ENCODE assay signal across 21 cellular contexts in genomic region chr11:90846628-90847027, GRCh38.
A peak's percentile ranks its signal among the peaks of the same experiment; 100 is the strongest.
DNase-seq lines count a peak whose midpoint lies in the region; ATAC-seq, FAIRE-seq and TF ChIP-seq lines count a peak whose summit lies in the region.
"Had no signal": no experiment of that assay in that cellular context is flagged by ENCODE, and none has a peak within 500 bp of the region (broad histone marks: within the 10 kb centered on the region; RNA-seq: fewer than 3 reads in every experiment).

No MANE protein-coding gene starts in this region.

- H3K27me3 ChIP-seq in SK-N-SH (ENCODE audit: insufficient read depth) (no peaks in the 10 kb centered on the region), H1 (replicated peaks in 1 of 4; ENCODE audit: control insufficient read depth in 3 of 4, extremely low read depth in 1 of 4, insufficient read depth in 3 of 4, low read length in 3 of 4) (no peaks in the 10 kb centered on the region), right atrium auricular region (no peaks in the 10 kb centered on the region), ascending aorta (no peaks in the 10 kb centered on the region)

- POLR2A ChIA-PET in SK-N-SH (lab: Yijun Ruan, JAX) (no interaction called here), H1 (lab: Charles Lee; ENCODE audit: partially characterized antibody) (no interaction called here)

- no peak overlapping the region for H4K8ac ChIP-seq in H1 (ENCODE audit: extremely low read depth, insufficient read depth, low read length)

- no peak overlapping the region for H3K56ac ChIP-seq in H1 (replicated peaks; ENCODE audit: insufficient read length, low read depth, low read length)

- H4K20me1 ChIP-seq in SK-N-SH (ENCODE audit: insufficient read depth) = no peaks in the 10 kb centered on the region
- H4K20me1 ChIP-seq in H1 (replicated peaks in 1 of 2; ENCODE audit: control insufficient read depth in 1 of 2, insufficient read depth in 2 of 2, low read length in 2 of 2) = no peaks in the 10 kb centered on the region

- H3K36me3 ChIP-seq in SK-N-SH (replicated peaks in 1 of 2; ENCODE audit: control insufficient read depth in 1 of 2, insufficient read depth in 2 of 2, low read length in 1 of 2) = no peaks in the 10 kb centered on the region
- H3K36me3 ChIP-seq in H1 (ENCODE audit: control insufficient read depth in 2 of 4, insufficient read depth in 4 of 4, low read length in 3 of 4) = no peaks in the 10 kb centered on the region
- no peaks in the 10 kb centered on the region for H3K36me3 ChIP-seq in right atrium auricular region
- no peaks in the 10 kb centered on the region for H3K36me3 ChIP-seq in ascending aorta

- H3K23me2 ChIP-seq in H1 (ENCODE audit: low read depth, low read length) = no peaks in the 10 kb centered on the region

- no peak overlapping the region for H3K18ac ChIP-seq in H1 (ENCODE audit: extremely low read depth, low read length)

- no peak for FAIRE-seq in H1 (lab: Jason Lieb, UNC)
- FAIRE-seq: GM12878, H54 had no signal

- ATAC-seq in SK-N-SH treated with all-trans-retinoic acid at 6 μM for 48 hours = no peak; the same call in 2 of the 3 replicates
- ATAC-seq: GM12878 had no signal

- no peaks in the 10 kb centered on the region for H3K79me1 ChIP-seq in H1 (ENCODE audit: low read depth, low read length)

- TF ChIP-seq EP300 in SK-N-SH (IDR thresholded peaks at IDR 0.05; ENCODE audit: borderline replicate concordance in 1 of 2, low read depth in 1 of 2, low read length in 1 of 2) = peak in 1 of 2 experiments; percentile 91; a peak in 2 of 4 replicates
- TF ChIP-seq EP300 in H1 (IDR thresholded peaks at IDR 0.05; ENCODE audit: borderline replicate concordance in 1 of 2, low read depth in 2 of 2, low read length in 2 of 2) = no peak

- H3F3A ChIP-seq in SK-N-SH (replicated peaks; ENCODE audit: insufficient read depth) = no peaks in the 10 kb centered on the region

- peaks cover 0 to 3% of the 10 kb centered on the region in 2 experiments; a peak in 1 of 4 replicates for H3K4me1 ChIP-seq in SK-N-SH (ENCODE audit: control insufficient read depth in 1 of 2, insufficient read depth in 2 of 2, low read depth in 1 of 2, low read length in 1 of 2)
- no peaks in the 10 kb centered on the region for H3K4me1 ChIP-seq in H1 (replicated peaks in 1 of 4; ENCODE audit: control insufficient read depth in 3 of 4, insufficient read depth in 4 of 4, low read length in 3 of 4)
- H3K4me1 ChIP-seq in right atrium auricular region = no peaks in the 10 kb centered on the region
- H3K4me1 ChIP-seq in ascending aorta = no peaks in the 10 kb centered on the region

- TF ChIP-seq POLR2A in H1 (IDR thresholded peaks at IDR 0.05; ENCODE audit: control extremely low read depth in 1 of 2, low read depth in 2 of 2, low read length in 2 of 2) = no peak

- no peak overlapping the region for H3K4me3 ChIP-seq in SK-N-SH (ENCODE audit: low read depth in 2 of 2, low read length in 1 of 2)
- no peak overlapping the region for H3K4me3 ChIP-seq in H1 (ENCODE audit: extremely low read depth in 1 of 4, insufficient read depth in 2 of 4, low read depth in 3 of 4, low read length in 4 of 4)
- H3K4me3 ChIP-seq in right atrium auricular region = no peak overlapping the region
- no peak overlapping the region for H3K4me3 ChIP-seq in ascending aorta
- H3K4me3 ChIP-seq: GM12878, GM23248 had no signal

- TF ChIP-seq RAD21 in SK-N-SH (IDR thresholded peaks at IDR 0.05; ENCODE audit: low read length) (peak; percentile 32), H1 (IDR thresholded peaks at IDR 0.05 in 1 of 2, conservative IDR thresholded peaks at IDR 0.05 in 1 of 2; ENCODE audit: low read depth in 2 of 2, low read length in 2 of 2) (no peak)

- H2BK12ac ChIP-seq in H1 (ENCODE audit: low read depth, low read length) = no peak overlapping the region

- no peaks in the 10 kb centered on the region for H3K9me2 ChIP-seq in SK-N-SH

- no peak overlapping the region for H3K14ac ChIP-seq in H1 (ENCODE audit: insufficient read length)

- no peak for TF ChIP-seq CTCF in SK-N-SH (IDR thresholded peaks at IDR 0.05)
- no peak for TF ChIP-seq CTCF in H1 (IDR thresholded peaks at IDR 0.05; ENCODE audit: control extremely low read depth in 1 of 3, insufficient read depth in 1 of 3, low read depth in 1 of 3, low read length in 3 of 3)
- TF ChIP-seq CTCF in right atrium auricular region (IDR thresholded peaks at IDR 0.05) = no peak
- no peak for TF ChIP-seq CTCF in ascending aorta (IDR thresholded peaks at IDR 0.05)

- H4K5ac ChIP-seq in H1 (ENCODE audit: insufficient read length, low read depth, low read length) = no peak overlapping the region

- H3K9ac ChIP-seq in SK-N-SH (no peak overlapping the region), H1 (replicated peaks in 1 of 4; ENCODE audit: extremely low read depth in 1 of 4, low read depth in 3 of 4, low read length in 3 of 4) (no peak overlapping the region)
- H3K9ac ChIP-seq: GM23248 had no signal

- H4K91ac ChIP-seq in H1 (replicated peaks; ENCODE audit: insufficient read length, low read length) = no peak overlapping the region

- H3K27ac ChIP-seq in SK-N-SH (ENCODE audit: low read depth in 2 of 2, low read length in 1 of 2) (peak overlapping the region in 1 of 2 experiments; percentile 91; a peak in 2 of 4 replicates), H1 (ENCODE audit: low read depth, low read length) (no peak overlapping the region), right atrium auricular region (no peak overlapping the region), ascending aorta (no peak overlapping the region)
- H3K27ac ChIP-seq: GM23248, HL-60 had no signal

- no peak overlapping the region for H2BK120ac ChIP-seq in H1 (replicated peaks; ENCODE audit: low read depth, low read length)

- no peak overlapping the region for H2AK5ac ChIP-seq in H1 (ENCODE audit: low read depth, low read length)

- no peak overlapping the region for H2BK20ac ChIP-seq in H1 (ENCODE audit: low read length)

- no peak overlapping the region for H3K4me2 ChIP-seq in SK-N-SH
- no peak overlapping the region for H3K4me2 ChIP-seq in H1 (ENCODE audit: insufficient read depth in 1 of 2, low read depth in 2 of 2, low read length in 2 of 2)

- CTCF ChIA-PET in SK-N-SH (lab: Yijun Ruan, JAX) = no interaction called here
- CTCF ChIA-PET in H1 (lab: Charles Lee; ENCODE audit: partially characterized antibody) = no interaction called here

- no peak overlapping the region for H2BK5ac ChIP-seq in H1 (ENCODE audit: low read depth, low read length)

- H3K23ac ChIP-seq in H1 (ENCODE audit: insufficient read length) = no peak overlapping the region

- no peaks in the 10 kb centered on the region for H3K9me3 ChIP-seq in SK-N-SH
- H3K9me3 ChIP-seq in H1 (ENCODE audit: insufficient read depth in 2 of 2, low read depth in 1 of 2, low read length in 1 of 2) = no peaks in the 10 kb centered on the region
- no peaks in the 10 kb centered on the region for H3K9me3 ChIP-seq in right atrium auricular region
- H3K9me3 ChIP-seq in ascending aorta = no peaks in the 10 kb centered on the region

- H3K4ac ChIP-seq in H1 (replicated peaks; ENCODE audit: insufficient read length, low read depth, low read length) = no peak overlapping the region

- intact Hi-C loops in ascending aorta (cut with DNase I) = no loop called here

- H3K79me2 ChIP-seq in SK-N-SH (ENCODE audit: insufficient read depth) (no peaks in the 10 kb centered on the region), H1 (ENCODE audit: control insufficient read depth in 1 of 2, insufficient read depth in 2 of 2, low read length in 2 of 2) (no peaks in the 10 kb centered on the region)

- no peak overlapping the region for H2AFZ ChIP-seq in SK-N-SH (ENCODE audit: low read depth)
- H2AFZ ChIP-seq in H1 (ENCODE audit: low read length) = 0 out of 2 replicates have a peak overlapping the region, but pooled peaks have one; percentile 3
- H2AFZ ChIP-seq: GM23248 had no signal

- WGBS in SK-N-SH (ENCODE audit: low lambda C conversion rate) = 14% methylated on average over 3 of the region's 3 CpGs
- 86% methylated on average over 3 of the region's 3 CpGs; no CpG with 5 or more reads in 1 of the 2 experiments for WGBS in H1 (ENCODE audit: extremely low coverage in 1 of 2, insufficient coverage in 1 of 2, insufficient read length in 1 of 2, insufficient replicate concordance in 2 of 2, low coverage in 1 of 2, low lambda C conversion rate in 2 of 2, missing lambda C conversion rate in 1 of 2), 2 experiments

- DNase-seq in SK-N-SH = peak; percentile 1
- DNase-seq in NCI-H526 treated with DMSO at 0.1 percent for 48 hours (lab: John Stamatoyannopoulos, UW) = peak; percentile 97
- DNase-seq in H1 (ENCODE audit: low read depth in 1 of 2, low spot score in 2 of 2) = no peak
- DNase-seq in right atrium auricular region (ENCODE audit: low spot score) = no peak
- DNase-seq in ascending aorta (ENCODE audit: low spot score in 2 of 2) = no peak
- no peak for DNase-seq in NCI-H1105 (lab: John Stamatoyannopoulos, UW)
- DNase-seq: 8988T; C1 segment of cervical spinal cord; CD4-positive, CD25-positive, alpha-beta regulatory T cell; CD8-positive, alpha-beta memory T cell; COR-L47; DMS 273 treated with DMSO at 0.1 percent for 48 hours; DMS53; DND-41; EL; GM23248; HCEC 1CT had no signal

- H2BK15ac ChIP-seq in H1 (ENCODE audit: low read length) = no peak overlapping the region

TF ChIP-seq in SK-N-SH treated with all-trans-retinoic acid at 6 μM for 48 hours, 23 proteins besides CTCF, POLR2A, EP300 and RAD21:
- TF ChIP-seq ESRRG (CRISPR knock-in tag; IDR thresholded peaks at IDR 0.05) = no peak
- TF ChIP-seq ZNF8 (CRISPR knock-in tag; IDR thresholded peaks at IDR 0.05) = no peak
- no peak for TF ChIP-seq ZC3H10 (CRISPR knock-in tag; IDR thresholded peaks at IDR 0.05)
- no peak for TF ChIP-seq OSR1 (CRISPR knock-in tag; IDR thresholded peaks at IDR 0.05)
- no peak for TF ChIP-seq ZFP3 (CRISPR knock-in tag; IDR thresholded peaks at IDR 0.05)

TF ChIP-seq in H1, 55 proteins besides CTCF, POLR2A, EP300 and RAD21 (continues in another document):
- TF ChIP-seq EZH2 (IDR thresholded peaks at IDR 0.05; ENCODE audit: low read depth, low read length, severe bottlenecking) (no peak), YY1 (IDR thresholded peaks at IDR 0.05; ENCODE audit: low read depth, low read length) (no peak), NANOG (IDR thresholded peaks at IDR 0.05; ENCODE audit: insufficient read depth, low read depth, low read length, poor library complexity, severe bottlenecking) (no peak), CREB1 (IDR thresholded peaks at IDR 0.05) (no peak)

Comparison
In these comparisons a context has a peak if more than half of its experiments do, and no peak if none do; other contexts are left out.
1. DNase-seq: peak in SK-N-SH (single experiment) and NCI-H526 treated with DMSO at 0.1 percent for 48 hours (single experiment); none in H1 (0 of 2), right atrium auricular region (single experiment), ascending aorta (0 of 2) and NCI-H1105 (single experiment).
2. Of the 17 proteins assayed by ChIP-seq in both H1 and SK-N-SH: peak only in H1: none; only in SK-N-SH: CHD2 and RAD21; in both: none; in neither: 14; mixed calls (peak in some experiments, not most) for 1.